ENCODE assay signal across 14 cellular contexts in the genomic region with DNA sequence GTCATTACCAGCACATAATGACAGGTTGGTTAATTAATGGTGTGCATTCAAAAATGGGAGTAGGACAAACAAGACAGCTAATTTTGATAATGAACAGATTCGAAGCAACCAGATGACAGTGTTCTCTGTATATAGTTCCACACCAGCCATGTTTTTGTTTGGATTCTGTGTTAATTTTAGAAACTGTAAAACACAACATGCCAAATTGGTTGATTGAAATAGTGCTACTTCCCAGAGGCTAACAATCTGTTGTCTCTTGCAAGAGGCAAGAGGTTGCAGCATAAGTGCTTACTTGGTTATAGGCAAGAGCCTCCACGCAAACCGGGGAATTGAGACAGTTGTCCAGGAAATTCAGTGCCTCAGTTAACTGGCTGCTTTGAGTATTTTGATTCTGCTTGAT.
DNase-seq lines count a peak whose midpoint lies in the region; ATAC-seq and TF ChIP-seq lines count a peak whose summit lies in the region.
"Had no signal": no experiment of that assay in that cellular context is flagged by ENCODE, and none has a peak within 500 bp of the region (broad histone marks: within the 10 kb centered on the region; RNA-seq: fewer than 3 reads in every experiment).

No MANE protein-coding gene starts in this region.

- no peaks in the 10 kb centered on the region for H3F3A ChIP-seq in Loucy (ENCODE audit: low read depth)

- H4K20me1 ChIP-seq in Loucy (ENCODE audit: insufficient read depth, low read length, poor library complexity, severe bottlenecking) = no peaks in the 10 kb centered on the region

- H3K9me2 ChIP-seq in Loucy (replicated peaks; ENCODE audit: low read depth, low read length) = no peaks in the 10 kb centered on the region

- peak overlapping the region; percentile 22 to 87 (median 72) for H3K4me3 Mint-ChIP-seq in CD4-positive, CD25-positive, alpha-beta regulatory T cell
- H3K4me3 Mint-ChIP-seq in endothelial cell (ENCODE audit: unreplicated experiment) = no peak overlapping the region

- no peaks in the 10 kb centered on the region for H3K9me3 ChIP-seq in CD4-positive, CD25-positive, alpha-beta regulatory T cell (ENCODE audit: control insufficient read depth in 2 of 2, low read length in 2 of 2)
- H3K9me3 ChIP-seq in Loucy (ENCODE audit: insufficient read depth, low read depth, low read length) = no peaks in the 10 kb centered on the region
- H3K9me3 ChIP-seq in skeletal muscle tissue (ENCODE audit: control insufficient read depth in 3 of 3, low read length in 3 of 3) = no peaks in the 10 kb centered on the region
- no peaks in the 10 kb centered on the region for H3K9me3 ChIP-seq in effector memory CD4-positive, alpha-beta T cell (ENCODE audit: control insufficient read depth, low read length)

- no peak for ATAC-seq in CD4-positive, CD25-positive, alpha-beta regulatory T cell (ENCODE audit: low read depth in 2 of 2)
- no peak for ATAC-seq in GM19035 (IDR thresholded peaks at IDR 0.05; ENCODE audit: unreplicated experiment)
- ATAC-seq: stimulated activated naive B cell treated with anti-CD40 and anti-IgM and Interleukin-4, amounts not matched to agents 10 μg/mL and 1 μg/mL and 100 μg/mL, for 72 hours had no signal

- H3K9ac ChIP-seq in Loucy (ENCODE audit: low read depth, low read length, poor library complexity, severe bottlenecking) (peak overlapping the region; percentile 65), skeletal muscle tissue (ENCODE audit: low read depth in 1 of 3, low read length in 3 of 3) (no peak overlapping the region)

- no peak for TF ChIP-seq CTCF in Loucy (conservative IDR thresholded peaks at IDR 0.05; ENCODE audit: low read length)
- no peak for TF ChIP-seq CTCF in endothelial cell (IDR thresholded peaks at IDR 0.05; ENCODE audit: unreplicated experiment)

- H3K4me2 ChIP-seq in Loucy (ENCODE audit: low read depth, low read length, poor library complexity, severe bottlenecking) = peak overlapping the region; percentile 85

- H3K27me3 ChIP-seq in CD4-positive, CD25-positive, alpha-beta regulatory T cell (ENCODE audit: control insufficient read depth, insufficient read depth, low read length) = peaks cover 2% of the 10 kb centered on the region
- H3K27me3 ChIP-seq in Loucy (ENCODE audit: insufficient read depth, low read length, poor library complexity, severe bottlenecking) (no peaks in the 10 kb centered on the region), skeletal muscle tissue (ENCODE audit: control insufficient read depth in 3 of 3, insufficient read depth in 3 of 3, low read length in 3 of 3) (no peaks in the 10 kb centered on the region)
- H3K27me3 ChIP-seq in effector memory CD4-positive, alpha-beta T cell (replicated peaks; ENCODE audit: control insufficient read depth, insufficient read depth, low read length, poor library complexity, severe bottlenecking) = no peaks in the 10 kb centered on the region

- DNase-seq in CD4-positive, CD25-positive, alpha-beta regulatory T cell = no peak
- no peak for DNase-seq in endothelial cell (ENCODE audit: low spot score)
- no peak for DNase-seq in HUDEP-2 (lab: John Stamatoyannopoulos, UW; ENCODE audit: unreplicated experiment in 76 of 76)
- DNase-seq in effector memory CD4-positive, alpha-beta T cell = no peak
- no peak for DNase-seq in HT-29 (ENCODE audit: low spot score)
- DNase-seq: activated CD4-positive, alpha-beta memory T cell treated with anti-CD3 and anti-CD28 coated beads, Interleukin-2, amount 10 ng/mL, durations not matched to agents 7 days and 5 days; activated naive CD4-positive, alpha-beta T cell; NCI-H1436; stimulated activated CD4-positive, alpha-beta T cell treated with anti-CD3 and anti-CD28 coated beads, Interleukin-4, amount 100 ng/mL, for 1 hour; stimulated activated naive B cell treated with anti-CD40 and anti-IgM and Interleukin-4, amounts not matched to agents 10 μg/mL and 1 μg/mL and 100 μg/mL, for 72 hours had no signal

- H3K27ac ChIP-seq in CD4-positive, CD25-positive, alpha-beta regulatory T cell (ENCODE audit: insufficient read depth, low read length, poor library complexity, severe bottlenecking) = no peak overlapping the region
- peak overlapping the region; percentile 55 for H3K27ac ChIP-seq in skeletal muscle tissue (ENCODE audit: low read depth, low read length)
- no peak overlapping the region for H3K27ac ChIP-seq in effector memory CD4-positive, alpha-beta T cell (ENCODE audit: insufficient read depth, low read length, poor library complexity, severe bottlenecking)

- no peaks in the 10 kb centered on the region for H3K79me2 ChIP-seq in Loucy (ENCODE audit: insufficient read depth, low read length)

- H3K27me3 Mint-ChIP-seq in CD4-positive, CD25-positive, alpha-beta regulatory T cell = peaks cover 23% of the 10 kb centered on the region
- no peaks in the 10 kb centered on the region for H3K27me3 Mint-ChIP-seq in endothelial cell (ENCODE audit: unreplicated experiment)

- peak overlapping the region; percentile 74 for H3K4me3 ChIP-seq in CD4-positive, CD25-positive, alpha-beta regulatory T cell (ENCODE audit: low read depth, low read length)
- peak overlapping the region; percentile 73 for H3K4me3 ChIP-seq in Loucy (ENCODE audit: low read length, poor library complexity, severe bottlenecking)
- peak overlapping the region in 1 of 3 donors; percentile 51 for H3K4me3 ChIP-seq in skeletal muscle tissue (ENCODE audit: low read length in 3 of 3)
- no peak overlapping the region for H3K4me3 ChIP-seq in effector memory CD4-positive, alpha-beta T cell (ENCODE audit: insufficient read depth, low read depth, low read length, poor library complexity, severe bottlenecking)

- H3K36me3 ChIP-seq in CD4-positive, CD25-positive, alpha-beta regulatory T cell (ENCODE audit: control insufficient read depth, insufficient read depth, low read length) = no peaks in the 10 kb centered on the region
- no peaks in the 10 kb centered on the region for H3K36me3 ChIP-seq in Loucy (ENCODE audit: insufficient read depth, low read length)
- H3K36me3 ChIP-seq in skeletal muscle tissue (ENCODE audit: control insufficient read depth in 3 of 3, insufficient read depth in 3 of 3, low read length in 3 of 3) = no peaks in the 10 kb centered on the region
- no peaks in the 10 kb centered on the region for H3K36me3 ChIP-seq in effector memory CD4-positive, alpha-beta T cell (ENCODE audit: control insufficient read depth, insufficient read depth, low read length)

- no peaks in the 10 kb centered on the region for H3K36me3 Mint-ChIP-seq in CD4-positive, CD25-positive, alpha-beta regulatory T cell
- H3K36me3 Mint-ChIP-seq in endothelial cell (ENCODE audit: low read depth, unreplicated experiment) = no peaks in the 10 kb centered on the region
- H3K36me3 Mint-ChIP-seq: IgD-negative memory B cell; stimulated activated naive B cell treated with anti-CD40 and anti-IgM and Interleukin-4, amounts not matched to agents 10 μg/mL and 1 μg/mL and 100 μg/mL, for 72 hours had no signal

- peak overlapping the region; percentile 44; the same call in 1 of the 2 replicates for H2AFZ ChIP-seq in Loucy (ENCODE audit: low read length)

- peaks cover 7 to 30% (median 14%) of the 10 kb centered on the region in 4 donors for H3K4me1 Mint-ChIP-seq in CD4-positive, CD25-positive, alpha-beta regulatory T cell
- peaks cover 44% of the 10 kb centered on the region for H3K4me1 Mint-ChIP-seq in endothelial cell (ENCODE audit: unreplicated experiment)

- no peaks in the 10 kb centered on the region for H3K4me1 ChIP-seq in CD4-positive, CD25-positive, alpha-beta regulatory T cell (ENCODE audit: control insufficient read depth, insufficient read depth, low read length, poor library complexity, severe bottlenecking)
- H3K4me1 ChIP-seq in Loucy (ENCODE audit: insufficient read depth, low read length, poor library complexity, severe bottlenecking) (peaks cover 44% of the 10 kb centered on the region), skeletal muscle tissue (ENCODE audit: control insufficient read depth in 3 of 3, insufficient read depth in 3 of 3, low read length in 3 of 3) (peaks cover 6 to 12% (median 7%) of the 10 kb centered on the region in 3 donors)
- H3K4me1 ChIP-seq in effector memory CD4-positive, alpha-beta T cell (ENCODE audit: control insufficient read depth, insufficient read depth, low read length, poor library complexity, severe bottlenecking) = peaks cover 6% of the 10 kb centered on the region

- H3K27ac Mint-ChIP-seq in CD4-positive, CD25-positive, alpha-beta regulatory T cell = peak overlapping the region; percentile 87 to 94 (median 87)
- H3K27ac Mint-ChIP-seq in endothelial cell (ENCODE audit: unreplicated experiment) = peak overlapping the region; percentile 97
- H3K27ac Mint-ChIP-seq: activated CD4-positive, alpha-beta memory T cell treated with anti-CD3 and anti-CD28 coated beads, Interleukin-2, amount 10 ng/mL, durations not matched to agents 7 days and 5 days had no signal

- no peaks in the 10 kb centered on the region for H3K9me3 Mint-ChIP-seq in CD4-positive, CD25-positive, alpha-beta regulatory T cell
- H3K9me3 Mint-ChIP-seq in endothelial cell (ENCODE audit: unreplicated experiment) = no peaks in the 10 kb centered on the region
- H3K9me3 Mint-ChIP-seq: activated CD4-positive, alpha-beta memory T cell treated with anti-CD3 and anti-CD28 coated beads, Interleukin-2, amount 10 ng/mL, durations not matched to agents 7 days and 5 days; IgD-negative memory B cell; stimulated activated naive B cell treated with anti-CD40 and anti-IgM and Interleukin-4, amounts not matched to agents 10 μg/mL and 1 μg/mL and 100 μg/mL, for 72 hours had no signal
